ENCODE assay signal across 20 cellular contexts in genomic region chr9:112080831-112081542, GRCh38.
"Had no signal": no experiment of that assay in that cellular context is flagged by ENCODE, and none has a peak within 500 bp of the region (broad histone marks: within the 10 kb centered on the region; RNA-seq: fewer than 3 reads in every experiment).

No MANE protein-coding gene starts in this region.

- DNase-seq: activated CD4-positive, alpha-beta T cell treated with anti-CD3 and anti-CD28 coated beads, Interleukin-2, amount 10 ng/mL, durations not matched to agents 24 days and 14 days; activated CD8-positive, alpha-beta T cell treated with anti-CD3 and anti-CD28 coated beads, Interleukin-2, amount 10 ng/mL, durations not matched to agents 7 days and 5 days; activated naive CD4-positive, alpha-beta T cell treated with anti-CD3 and anti-CD28 coated beads, Interleukin-2, amount 10 ng/mL, durations not matched to agents 7 days and 5 days; activated T-cell treated with anti-CD3 and anti-CD28 coated beads, Interleukin-2, amount 50 U/mL, for 24 hours; aorta; brain microvascular endothelial cell; cerebellar nuclear complex; effector memory CD4-positive, alpha-beta T cell; immature natural killer cell; kidney glomerular epithelial cell; mesenchymal stem cell; naive thymus-derived CD8-positive, alpha-beta T cell; stimulated activated CD4-positive, alpha-beta T cell treated with anti-CD3 and anti-CD28 coated beads, Interleukin-12 subunit alpha, Interleukin-12 subunit beta, amount 100 ng/mL, for 4 hours; stimulated activated CD4-positive, alpha-beta T cell treated with anti-CD3 and anti-CD28 coated beads, Interleukin-1b, Interleukin-23, amount 100 ng/mL, for 48 hours; T-helper 1 cell; T1000; transverse colon had no signal

- ATAC-seq: activated CD8-positive, alpha-beta T cell treated with anti-CD3 and anti-CD28 coated beads, Interleukin-2, amount 10 ng/mL, durations not matched to agents 7 days and 5 days; gastroesophageal sphincter; naive thymus-derived CD8-positive, alpha-beta T cell had no signal

- H3K4me3 Mint-ChIP-seq: activated CD4-positive, alpha-beta T cell treated with anti-CD3 and anti-CD28 coated beads, Interleukin-2, amount 10 ng/mL, durations not matched to agents 24 days and 14 days; activated CD8-positive, alpha-beta T cell treated with anti-CD3 and anti-CD28 coated beads, Interleukin-2, amount 10 ng/mL, durations not matched to agents 7 days and 5 days; activated naive CD4-positive, alpha-beta T cell treated with anti-CD3 and anti-CD28 coated beads, Interleukin-2, amount 10 ng/mL, durations not matched to agents 7 days and 5 days; activated T-cell treated with anti-CD3 and anti-CD28 coated beads, Interleukin-2, amount 50 U/mL, for 24 hours; immature natural killer cell; naive thymus-derived CD8-positive, alpha-beta T cell; stimulated activated naive CD8-positive, alpha-beta T cell treated with anti-CD3 and anti-CD28 coated beads, Interleukin-15, Interleukin-2, amounts not matched to agents 100 ng/mL and 50 ng/mL, for 24 hours had no signal

- H3K27me3 ChIP-seq: brain microvascular endothelial cell, gastroesophageal sphincter, suprapubic skin, transverse colon had no signal

- H3K9me3 ChIP-seq: gastroesophageal sphincter, suprapubic skin, transverse colon had no signal

- H3K27ac Mint-ChIP-seq: activated CD4-positive, alpha-beta T cell treated with anti-CD3 and anti-CD28 coated beads, Interleukin-2, amount 10 ng/mL, durations not matched to agents 24 days and 14 days; activated CD8-positive, alpha-beta T cell treated with anti-CD3 and anti-CD28 coated beads, Interleukin-2, amount 10 ng/mL, durations not matched to agents 7 days and 5 days; activated naive CD4-positive, alpha-beta T cell treated with anti-CD3 and anti-CD28 coated beads, Interleukin-2, amount 10 ng/mL, durations not matched to agents 7 days and 5 days; activated T-cell treated with anti-CD3 and anti-CD28 coated beads, Interleukin-2, amount 50 U/mL, for 24 hours; naive thymus-derived CD8-positive, alpha-beta T cell; stimulated activated naive CD8-positive, alpha-beta T cell treated with anti-CD3 and anti-CD28 coated beads, Interleukin-15, Interleukin-2, amounts not matched to agents 100 ng/mL and 50 ng/mL, for 24 hours had no signal

- H3K9me3 Mint-ChIP-seq: activated CD4-positive, alpha-beta T cell treated with anti-CD3 and anti-CD28 coated beads, Interleukin-2, amount 10 ng/mL, durations not matched to agents 24 days and 14 days; activated naive CD4-positive, alpha-beta T cell treated with anti-CD3 and anti-CD28 coated beads, Interleukin-2, amount 10 ng/mL, durations not matched to agents 7 days and 5 days; immature natural killer cell; naive thymus-derived CD8-positive, alpha-beta T cell; stimulated activated naive CD8-positive, alpha-beta T cell treated with anti-CD3 and anti-CD28 coated beads, Interleukin-15, Interleukin-2, amounts not matched to agents 100 ng/mL and 50 ng/mL, for 24 hours had no signal

- H3K27me3 Mint-ChIP-seq: activated naive CD4-positive, alpha-beta T cell treated with anti-CD3 and anti-CD28 coated beads, Interleukin-2, amount 10 ng/mL, durations not matched to agents 7 days and 5 days; activated T-cell treated with anti-CD3 and anti-CD28 coated beads, Interleukin-2, amount 50 U/mL, for 24 hours; naive thymus-derived CD8-positive, alpha-beta T cell; stimulated activated naive CD8-positive, alpha-beta T cell treated with anti-CD3 and anti-CD28 coated beads, Interleukin-15, Interleukin-2, amounts not matched to agents 100 ng/mL and 50 ng/mL, for 24 hours had no signal

- H3K4me1 ChIP-seq: suprapubic skin, transverse colon had no signal

- H3K4me3 ChIP-seq: gastroesophageal sphincter, suprapubic skin, transverse colon had no signal

- H3K27ac ChIP-seq: brain microvascular endothelial cell, gastroesophageal sphincter, suprapubic skin, transverse colon had no signal
